26 cellular contexts compared by ENCODE assay signal in the genomic region with DNA sequence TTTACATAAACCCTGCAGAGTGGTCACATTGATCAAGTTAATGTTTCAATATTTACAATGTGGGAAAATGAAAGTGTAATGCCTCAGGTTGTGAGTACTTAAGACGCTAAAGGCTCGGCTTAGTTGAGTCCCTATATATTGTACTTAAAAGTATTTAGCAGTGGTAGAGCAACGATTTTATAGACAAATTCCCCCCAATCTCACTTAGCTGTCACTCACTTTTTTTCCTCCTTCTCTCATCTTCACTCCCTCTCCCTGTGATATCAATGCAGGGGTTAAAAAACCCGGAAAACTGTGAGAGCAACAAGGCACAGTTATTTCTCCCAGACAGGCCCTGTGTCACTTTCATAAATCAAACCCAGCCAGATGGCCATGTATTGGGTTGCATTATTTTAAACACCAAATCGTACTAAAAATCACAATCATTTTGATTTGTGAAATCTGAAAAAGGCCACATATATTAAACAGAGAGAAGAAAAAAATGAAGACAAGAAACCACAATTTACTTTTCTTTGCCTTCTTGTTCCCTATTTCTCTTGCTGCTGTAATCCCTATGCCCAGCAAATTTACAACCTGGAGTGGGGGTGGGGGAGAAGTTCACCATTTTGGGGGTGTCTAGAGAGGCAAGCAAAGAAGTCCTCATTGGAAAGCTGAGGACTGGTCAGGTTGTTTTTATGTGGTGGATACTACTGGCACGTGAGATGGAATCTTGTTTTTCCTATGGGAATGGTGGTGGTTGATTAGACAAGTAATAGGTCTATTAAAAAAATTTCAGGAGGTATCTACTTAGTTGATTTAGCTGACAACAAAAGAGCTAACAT. TPM values are rescaled to one million over a fixed set of nuclear protein-coding genes. Genes with fewer than 3 reads are reported as not detected.
DNase-seq lines count a peak whose midpoint lies in the region; FAIRE-seq and TF ChIP-seq lines count a peak whose summit lies in the region.
"Had no signal": no experiment of that assay in that cellular context is flagged by ENCODE, and none has a peak within 500 bp of the region (broad histone marks: within the 10 kb centered on the region; RNA-seq: fewer than 3 reads in every experiment).

No MANE protein-coding gene starts in this region.

- H3K4me3 ChIP-seq in astrocyte (ENCODE audit: insufficient read depth, low read depth, low read length) (peak overlapping the region; percentile 61), kidney epithelial cell (ENCODE audit: low read depth, low read length) (peak overlapping the region; percentile 64)
- H3K4me3 ChIP-seq: left lung, ovary, SJSA1, tibial nerve had no signal

- H3K9me3 Mint-ChIP-seq in astrocyte (ENCODE audit: unreplicated experiment): peaks cover 20% of the 10 kb centered on the region
- H3K9me3 Mint-ChIP-seq in activated T-cell treated with anti-CD3 and anti-CD28 coated beads, Interleukin-2, amount 50 U/mL, for 24 hours: peaks cover 8% of the 10 kb centered on the region
- H3K9me3 Mint-ChIP-seq: activated naive CD4-positive, alpha-beta T cell treated with anti-CD3 and anti-CD28 coated beads, Interleukin-2, amount 50 U/mL, for 72 hours had no signal

- H3K27me3 ChIP-seq in astrocyte (ENCODE audit: insufficient read depth, low read length): peaks cover 27% of the 10 kb centered on the region
- H3K27me3 ChIP-seq in kidney epithelial cell (ENCODE audit: control insufficient read depth, insufficient read depth, low read length): peaks cover 26% of the 10 kb centered on the region

- H3K36me3 Mint-ChIP-seq in astrocyte (ENCODE audit: low read depth, unreplicated experiment): peaks cover 5% of the 10 kb centered on the region
- H3K36me3 Mint-ChIP-seq in activated T-cell treated with anti-CD3 and anti-CD28 coated beads, Interleukin-2, amount 50 U/mL, for 24 hours (ENCODE audit: low read depth): no peaks in the 10 kb centered on the region

- no peak overlapping the region for H2AFZ ChIP-seq in astrocyte (ENCODE audit: low read depth, low read length)

- no peak overlapping the region for H3K4me3 Mint-ChIP-seq in astrocyte (ENCODE audit: unreplicated experiment)
- H3K4me3 Mint-ChIP-seq in activated T-cell treated with anti-CD3 and anti-CD28 coated beads, Interleukin-2, amount 50 U/mL, for 24 hours: no peak overlapping the region
- H3K4me3 Mint-ChIP-seq: activated CD8-positive, alpha-beta T cell treated with anti-CD3 and anti-CD28 coated beads, Interleukin-2, amount 10 ng/mL, durations not matched to agents 7 days and 5 days had no signal

- TF ChIP-seq CTCF in GM13977 (IDR thresholded peaks at IDR 0.05; ENCODE audit: extremely low read depth, insufficient read depth, missing control alignments): no peak
- TF ChIP-seq CTCF in astrocyte (IDR thresholded peaks at IDR 0.05; ENCODE audit: insufficient read depth, low read depth, low read length): no peak
- no peak for TF ChIP-seq CTCF in kidney epithelial cell (IDR thresholded peaks at IDR 0.05; ENCODE audit: insufficient read depth, low read length, poor library complexity, severe bottlenecking)

- H3K4me2 ChIP-seq in astrocyte (ENCODE audit: low read length): peak overlapping the region; percentile 86

- H3K4me1 ChIP-seq in astrocyte (ENCODE audit: insufficient read depth, low read length): peaks cover 17% of the 10 kb centered on the region
- H3K4me1 ChIP-seq: BE2C, Caco-2 had no signal

- H3K36me3 ChIP-seq in astrocyte (ENCODE audit: insufficient read depth, low read length): no peaks in the 10 kb centered on the region
- H3K36me3 ChIP-seq in kidney epithelial cell (ENCODE audit: control insufficient read depth, insufficient read depth, low read length): no peaks in the 10 kb centered on the region
- H3K36me3 ChIP-seq: BE2C, left lung, ovary, SJSA1, tibial nerve had no signal

- in situ Hi-C loops in GM13977 (cut with MboI; ENCODE audit: low pct_unique_long_range_greater_than_20kb, low sequenced_read_pairs, unreplicated experiment): loop anchor here (25.0 kb wide), 1 partner anchor 1697 kb away; no protein-coding TSS in a partner anchor

- peak overlapping the region; percentile 88 for H3K9ac ChIP-seq in astrocyte (ENCODE audit: low read length)

- peak; percentile 20 for DNase-seq in GM13977 (ENCODE audit: low spot score)
- no peak for DNase-seq in astrocyte (ENCODE audit: low read depth)
- no peak for DNase-seq in kidney epithelial cell (ENCODE audit: low read depth)
- no peak for DNase-seq in substantia nigra (lab: John Stamatoyannopoulos, UW)
- DNase-seq in activated T-cell treated with anti-CD3 and anti-CD28 coated beads, Interleukin-2, amount 50 U/mL, for 24 hours: no peak
- no peak for DNase-seq in SKM-1 (lab: John Stamatoyannopoulos, UW; ENCODE audit: unreplicated experiment)
- no peak for DNase-seq in activated CD8-positive, alpha-beta memory T cell treated with anti-CD3 and anti-CD28 coated beads for 24 hours
- DNase-seq: activated CD8-positive, alpha-beta T cell treated with anti-CD3 and anti-CD28 coated beads, Interleukin-2, amount 10 ng/mL, durations not matched to agents 7 days and 5 days; activated T-cell treated with anti-CD3 and anti-CD28 coated beads, Interleukin-2, amount 50 U/mL, for 48 hours; BE2C; Caco-2; dermis blood vessel endothelial cell; EL; foreskin melanocyte; Kasumi-1; left lung; NCI-H1092; NCI-H69; ovary; stimulated activated naive B cell treated with anti-CD40 and anti-IgM and Interleukin-4, amounts not matched to agents 10 μg/mL and 1 μg/mL and 100 μg/mL, for 72 hours had no signal

- H3K4me1 Mint-ChIP-seq in astrocyte (ENCODE audit: low read depth, unreplicated experiment): peaks cover 8% of the 10 kb centered on the region
- peaks cover 21% of the 10 kb centered on the region for H3K4me1 Mint-ChIP-seq in activated T-cell treated with anti-CD3 and anti-CD28 coated beads, Interleukin-2, amount 50 U/mL, for 24 hours (ENCODE audit: low read depth)

- H3K9me3 ChIP-seq in astrocyte (ENCODE audit: insufficient read depth, low read depth, low read length): no peaks in the 10 kb centered on the region
- H3K9me3 ChIP-seq: BE2C, Caco-2, left lung, ovary, SJSA1, tibial nerve had no signal

- peaks cover 9% of the 10 kb centered on the region for H4K20me1 ChIP-seq in astrocyte (ENCODE audit: insufficient read depth, low read length)

- peaks cover 83% of the 10 kb centered on the region for H3K79me2 ChIP-seq in astrocyte (ENCODE audit: insufficient read depth, low read length)

- H3K27ac ChIP-seq in astrocyte (ENCODE audit: low read depth, low read length) (peak overlapping the region; percentile 52), substantia nigra (ENCODE audit: low read depth, low read length, poor library complexity, severe bottlenecking) (peak overlapping the region; percentile 82)
- H3K27ac ChIP-seq: epithelial cell of prostate, left lung, ovary, SJSA1, tibial nerve had no signal

- peak overlapping the region; percentile 9 for H3K27ac Mint-ChIP-seq in astrocyte (ENCODE audit: unreplicated experiment)
- H3K27ac Mint-ChIP-seq in activated T-cell treated with anti-CD3 and anti-CD28 coated beads, Interleukin-2, amount 50 U/mL, for 24 hours: no peak overlapping the region
- H3K27ac Mint-ChIP-seq: activated CD8-positive, alpha-beta T cell treated with anti-CD3 and anti-CD28 coated beads, Interleukin-2, amount 10 ng/mL, durations not matched to agents 7 days and 5 days; activated naive CD4-positive, alpha-beta T cell treated with anti-CD3 and anti-CD28 coated beads, Interleukin-2, amount 50 U/mL, for 72 hours; stimulated activated naive B cell treated with anti-CD40 and anti-IgM and Interleukin-4, amounts not matched to agents 10 μg/mL and 1 μg/mL and 100 μg/mL, for 72 hours had no signal

- H3K27me3 Mint-ChIP-seq in astrocyte (ENCODE audit: low read depth, unreplicated experiment): peaks cover 72% of the 10 kb centered on the region
- H3K27me3 Mint-ChIP-seq in activated T-cell treated with anti-CD3 and anti-CD28 coated beads, Interleukin-2, amount 50 U/mL, for 24 hours: peaks cover 78% of the 10 kb centered on the region

- no peak for FAIRE-seq in astrocyte (lab: Jason Lieb, UNC)

RNA-seq across cellular contexts. Expression of gene POU3F3, which starts 5.6 kb away (rescaled TPM):
- total RNA-seq in astrocyte (0.09 TPM in 1 of 2 replicates, not detected in the other), kidney epithelial cell (18.2 and 19.0 TPM in 2 replicates)
- total RNA-seq: activated CD8-positive, alpha-beta T cell treated with anti-CD3 and anti-CD28 coated beads, Interleukin-2, amount 10 ng/mL, durations not matched to agents 7 days and 5 days; activated naive CD4-positive, alpha-beta T cell treated with anti-CD3 and anti-CD28 coated beads, Interleukin-2, amount 50 U/mL, for 72 hours; Caco-2; HT-29; left lung; mononuclear cell; tibial nerve had no signal

Comparison
In these comparisons a context has a peak if more than half of its experiments do, and no peak if none do; other contexts are left out.
1. RNA of gene POU3F3, which starts 5.6 kb away (total RNA-seq): 18.2 to 19.0 TPM in kidney epithelial cell; 0.09 TPM in astrocyte; every median in the first group is over 10 times any median in the second.